ENCODE assay signal across 9 cellular contexts in genomic region chr15:62847900-62848489, GRCh38.
DNase-seq lines count a peak whose midpoint lies in the region; ATAC-seq, FAIRE-seq and TF ChIP-seq lines count a peak whose summit lies in the region.
"Had no signal": no experiment of that assay in that cellular context is flagged by ENCODE, and none has a peak within 500 bp of the region (broad histone marks: within the 10 kb centered on the region; RNA-seq: fewer than 3 reads in every experiment).

No MANE protein-coding gene starts in this region.

- ATAC-seq in pancreas = peak; percentile 60 to 79 (median 74)
- no peak for ATAC-seq in HG03565 (IDR thresholded peaks at IDR 0.05; ENCODE audit: unreplicated experiment)
- ATAC-seq in HG02759 (IDR thresholded peaks at IDR 0.05; ENCODE audit: unreplicated experiment) = no peak

- 61 to 65% methylated on average over 7 of the region's 7 CpGs for WGBS in pancreas, 2 donors

- DNase-seq in NCI-H2171 treated with DMSO at 0.1 percent for 48 hours (lab: John Stamatoyannopoulos, UW) (peak; percentile 12), NCI-H2171 (lab: John Stamatoyannopoulos, UW) (no peak), NCI-H1694 treated with DMSO at 0.1 percent for 48 hours (lab: John Stamatoyannopoulos, UW) (peak; percentile 51), activated T-cell treated with anti-CD3 and anti-CD28 coated beads for 48 hours (ENCODE audit: low read depth) (peak; percentile 39), frontal cortex (ENCODE audit: low spot score in 2 of 2) (peak; percentile 34 to 58), pancreas (peak in 4 of 6 donors; percentile 58 to 83 (median 73))

- H3K27me3 ChIP-seq in pancreas = no peaks in the 10 kb centered on the region
- H3K27me3 ChIP-seq: suprapubic skin had no signal

- no peak for FAIRE-seq in frontal cortex (lab: Jason Lieb, UNC)
- FAIRE-seq in pancreas (lab: Jason Lieb, UNC) = no peak

- no peaks in the 10 kb centered on the region for H3K9me3 ChIP-seq in pancreas
- H3K9me3 ChIP-seq: suprapubic skin had no signal

- no peak overlapping the region for H3K4me3 ChIP-seq in pancreas
- H3K4me3 ChIP-seq: suprapubic skin had no signal

- intact Hi-C loops in pancreas (cut with DNase I) = no loop called here

- H3K4me1 ChIP-seq in pancreas = peaks cover 0 to 12% (median 0%) of the 10 kb centered on the region in 3 donors

- peak overlapping the region in 3 of 4 donors; percentile 28 to 62 (median 62) for H3K27ac ChIP-seq in pancreas
- H3K27ac ChIP-seq: suprapubic skin had no signal

- no peaks in the 10 kb centered on the region for H3K36me3 ChIP-seq in pancreas
- H3K36me3 ChIP-seq: suprapubic skin had no signal

- TF ChIP-seq CTCF in pancreas (IDR thresholded peaks at IDR 0.05) = peak; percentile 22 to 54 (median 44)

Comparison
In these comparisons a context has a peak if more than half of its experiments do, and no peak if none do; other contexts are left out.
1. ATAC-seq: peak in pancreas (4 of 4); none in HG03565 (single experiment) and HG02759 (single experiment).